In genomic region chr6:125554456-125554855, GRCh38 we compare ENCODE assay signal across 24 cellular contexts.
"Had no signal": no experiment of that assay in that cellular context is flagged by ENCODE, and none has a peak within 500 bp of the region (broad histone marks: within the 10 kb centered on the region; RNA-seq: fewer than 3 reads in every experiment).

No MANE protein-coding gene starts in this region.

- H2AFZ ChIP-seq: neural progenitor cell, parathyroid adenoma had no signal

- H3K4me1 ChIP-seq: left lung, lower lobe of right lung, parathyroid adenoma, psoas muscle, right lobe of liver, tibial nerve, vagina had no signal

- H3K79me2 ChIP-seq: parathyroid adenoma had no signal

- H3K9ac ChIP-seq: neural progenitor cell, parathyroid adenoma had no signal

- H3K27me3 ChIP-seq: left lung, neural progenitor cell, right lobe of liver, tibial nerve, vagina had no signal

- H3K36me3 ChIP-seq: left lung, lower lobe of right lung, neural progenitor cell, neutrophil, right lobe of liver, tibial nerve, vagina had no signal

- DNase-seq: hypothalamus; immature natural killer cell; kidney; left colon; left lung; lower lobe of right lung; mammary epithelial cell; mesendoderm; naive B cell; natural killer cell; nephron progenitor cell; occipital lobe; psoas muscle; right lobe of liver; stimulated activated CD4-positive, alpha-beta T cell treated with anti-CD3 and anti-CD28 coated beads, Interleukin-12 subunit alpha, Interleukin-12 subunit beta, amount 100 ng/mL, for 4 hours; stimulated activated CD4-positive, alpha-beta T cell treated with anti-CD3 and anti-CD28 coated beads, Interleukin-4, amount 100 ng/mL, for 24 hours; stimulated activated naive CD4-positive, alpha-beta T cell treated with Interleukin-2 at 50 U/mL for 16 hours; stimulated activated naive CD8-positive, alpha-beta T cell treated with anti-CD3 and anti-CD28 coated beads, Interleukin-15, amount 100 ng/mL, for 72 hours; substantia nigra had no signal

- H3K4me3 ChIP-seq: left lung, lower lobe of right lung, neural progenitor cell, psoas muscle, right lobe of liver, tibial nerve, vagina had no signal

- H3K27ac ChIP-seq: left lung, lower lobe of right lung, neural progenitor cell, neutrophil, parathyroid adenoma, psoas muscle, right lobe of liver, tibial nerve, vagina had no signal

- H3K9me3 ChIP-seq: left lung, lower lobe of right lung, neutrophil, psoas muscle, right lobe of liver, tibial nerve, vagina had no signal

- H3K4me2 ChIP-seq: neural progenitor cell had no signal
